1 cellular context compared by ENCODE assay signal in the genomic region with DNA sequence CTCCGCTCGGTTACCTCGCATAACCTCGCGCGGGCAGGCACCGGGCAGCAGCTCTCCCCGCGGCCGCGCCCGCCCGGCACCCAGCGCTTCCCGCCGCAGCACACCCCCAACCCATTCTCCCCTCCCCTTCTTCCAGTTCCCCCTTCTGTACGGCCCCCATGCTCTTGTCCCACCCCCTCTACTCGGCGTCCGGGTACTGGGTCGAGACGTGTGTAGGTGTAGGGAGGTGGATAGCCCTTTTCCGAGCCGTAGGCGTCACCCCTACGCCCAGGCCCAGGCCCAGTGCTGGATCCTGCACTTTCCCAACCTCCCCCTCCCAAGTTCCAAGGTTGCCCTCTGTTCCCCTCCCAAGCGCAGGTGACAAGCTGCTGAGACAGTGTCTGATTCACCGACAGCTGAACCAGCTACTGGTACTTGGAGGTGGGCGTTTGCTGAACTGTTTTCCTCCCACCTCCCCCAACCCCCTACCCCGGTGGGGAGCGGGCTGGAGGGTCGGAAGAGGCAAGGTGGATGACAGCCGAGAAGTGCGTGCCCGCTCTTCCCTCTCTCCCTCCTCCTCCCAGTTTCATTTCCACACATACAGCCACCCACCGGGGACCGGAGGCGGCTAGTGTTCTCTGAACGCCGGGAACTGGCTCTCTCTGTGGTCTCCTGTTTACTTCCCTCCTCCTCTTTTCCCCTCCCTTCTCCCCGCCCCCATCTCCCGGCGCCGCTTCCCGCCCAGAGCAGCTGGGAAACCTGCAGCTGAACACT.
A peak's percentile ranks its signal among the peaks of the same experiment; 100 is the strongest.
TF ChIP-seq lines count a peak whose summit lies in the region.

No MANE protein-coding gene starts in this region.

TF ChIP-seq in K562, 482 proteins besides CTCF, POLR2A, EP300 and RAD21 (continued from another document):
- TF ChIP-seq, protein P1, sequence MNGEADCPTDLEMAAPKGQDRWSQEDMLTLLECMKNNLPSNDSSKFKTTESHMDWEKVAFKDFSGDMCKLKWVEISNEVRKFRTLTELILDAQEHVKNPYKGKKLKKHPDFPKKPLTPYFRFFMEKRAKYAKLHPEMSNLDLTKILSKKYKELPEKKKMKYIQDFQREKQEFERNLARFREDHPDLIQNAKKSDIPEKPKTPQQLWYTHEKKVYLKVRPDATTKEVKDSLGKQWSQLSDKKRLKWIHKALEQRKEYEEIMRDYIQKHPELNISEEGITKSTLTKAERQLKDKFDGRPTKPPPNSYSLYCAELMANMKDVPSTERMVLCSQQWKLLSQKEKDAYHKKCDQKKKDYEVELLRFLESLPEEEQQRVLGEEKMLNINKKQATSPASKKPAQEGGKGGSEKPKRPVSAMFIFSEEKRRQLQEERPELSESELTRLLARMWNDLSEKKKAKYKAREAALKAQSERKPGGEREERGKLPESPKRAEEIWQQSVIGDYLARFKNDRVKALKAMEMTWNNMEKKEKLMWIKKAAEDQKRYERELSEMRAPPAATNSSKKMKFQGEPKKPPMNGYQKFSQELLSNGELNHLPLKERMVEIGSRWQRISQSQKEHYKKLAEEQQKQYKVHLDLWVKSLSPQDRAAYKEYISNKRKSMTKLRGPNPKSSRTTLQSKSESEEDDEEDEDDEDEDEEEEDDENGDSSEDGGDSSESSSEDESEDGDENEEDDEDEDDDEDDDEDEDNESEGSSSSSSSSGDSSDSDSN (IDR thresholded peaks at IDR 0.05; ENCODE audit: borderline replicate concordance in 1 of 2, low read depth in 2 of 2, low read length in 2 of 2), result peak; percentile 42 to 64; a peak in 1 of 4 replicates
- 0 out of 2 replicates have a peak, but pooled peaks have one; percentile 78 for TF ChIP-seq ZKSCAN8 (CRISPR knock-in tag; IDR thresholded peaks at IDR 0.05)
- 0 out of 4 replicates have a peak, but pooled peaks of 1 of the 2 experiments have one; percentile 11 for TF ChIP-seq FOXA3 (CRISPR knock-in tag; conservative IDR thresholded peaks at IDR 0.05 in 1 of 2, IDR thresholded peaks at IDR 0.05 in 1 of 2)
- TF ChIP-seq FOXJ2 (tag; IDR thresholded peaks at IDR 0.05), result 0 out of 2 replicates have a peak, but pooled peaks have one; percentile 11
- TF ChIP-seq, protein P2, sequence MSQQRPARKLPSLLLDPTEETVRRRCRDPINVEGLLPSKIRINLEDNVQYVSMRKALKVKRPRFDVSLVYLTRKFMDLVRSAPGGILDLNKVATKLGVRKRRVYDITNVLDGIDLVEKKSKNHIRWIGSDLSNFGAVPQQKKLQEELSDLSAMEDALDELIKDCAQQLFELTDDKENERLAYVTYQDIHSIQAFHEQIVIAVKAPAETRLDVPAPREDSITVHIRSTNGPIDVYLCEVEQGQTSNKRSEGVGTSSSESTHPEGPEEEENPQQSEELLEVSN (IDR thresholded peaks at IDR 0.05; ENCODE audit: borderline replicate concordance in 1 of 2, extremely low read depth in 1 of 2, insufficient read depth in 1 of 2, insufficient read length in 1 of 2, low read depth in 1 of 2, low read length in 1 of 2, poor library complexity in 1 of 2, severe bottlenecking in 1 of 2), result peak in 1 of 2 experiments; percentile 56
- peak; percentile 87 for TF ChIP-seq CCNT2 (IDR thresholded peaks at IDR 0.05; ENCODE audit: borderline replicate concordance, extremely low read depth, insufficient read length, low read depth, low read length)
- 0 out of 2 replicates have a peak, but pooled peaks have one; percentile 12 for TF ChIP-seq MYC (IDR thresholded peaks at IDR 0.05; ENCODE audit: low read depth, low read length)
- no peak for TF ChIP-seq MYC (CRISPR knock-in tag; IDR thresholded peaks at IDR 0.05; ENCODE audit: borderline replicate concordance, low read depth)
- 0 out of 2 replicates have a peak, but pooled peaks have one; percentile 17 for TF ChIP-seq SMARCA5 (IDR thresholded peaks at IDR 0.05)
- TF ChIP-seq HMGN3 (IDR thresholded peaks at IDR 0.05; ENCODE audit: borderline replicate concordance, extremely low read depth, insufficient read length, low read depth, low read length), result peak; percentile 71
- TF ChIP-seq BRD9 (IDR thresholded peaks at IDR 0.05; ENCODE audit: low read depth, partially characterized antibody), result peak; percentile 60
- TF ChIP-seq FOXK2 (conservative IDR thresholded peaks at IDR 0.05 in 1 of 2, IDR thresholded peaks at IDR 0.05 in 1 of 2; ENCODE audit: low read depth in 2 of 2), result peak; percentile 95 to 96
- TF ChIP-seq, protein P3, sequence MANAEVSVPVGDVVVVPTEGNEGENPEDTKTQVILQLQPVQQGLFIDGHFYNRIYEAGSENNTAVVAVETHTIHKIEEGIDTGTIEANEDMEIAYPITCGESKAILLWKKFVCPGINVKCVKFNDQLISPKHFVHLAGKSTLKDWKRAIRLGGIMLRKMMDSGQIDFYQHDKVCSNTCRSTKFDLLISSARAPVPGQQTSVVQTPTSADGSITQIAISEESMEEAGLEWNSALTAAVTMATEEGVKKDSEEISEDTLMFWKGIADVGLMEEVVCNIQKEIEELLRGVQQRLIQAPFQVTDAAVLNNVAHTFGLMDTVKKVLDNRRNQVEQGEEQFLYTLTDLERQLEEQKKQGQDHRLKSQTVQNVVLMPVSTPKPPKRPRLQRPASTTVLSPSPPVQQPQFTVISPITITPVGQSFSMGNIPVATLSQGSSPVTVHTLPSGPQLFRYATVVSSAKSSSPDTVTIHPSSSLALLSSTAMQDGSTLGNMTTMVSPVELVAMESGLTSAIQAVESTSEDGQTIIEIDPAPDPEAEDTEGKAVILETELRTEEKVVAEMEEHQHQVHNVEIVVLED (CRISPR knock-in tag; IDR thresholded peaks at IDR 0.05), result no peak
- 0 out of 2 replicates have a peak, but pooled peaks have one; percentile 24 for TF ChIP-seq CREB1 (IDR thresholded peaks at IDR 0.05)
- peak; percentile 42 for TF ChIP-seq CREB1 (CRISPR knock-in tag; IDR thresholded peaks at IDR 0.05)
- TF ChIP-seq POLR2G (IDR thresholded peaks at IDR 0.05; ENCODE audit: low read depth, low read length), result peak; percentile 86
- TF ChIP-seq TBL1XR1 (IDR thresholded peaks at IDR 0.05; ENCODE audit: low read length in 2 of 2), result 0 out of 4 replicates have a peak, but pooled peaks of 1 of the 2 experiments have one; percentile 61
TF ChIP-seq in K562: peak in this region for 68.
